Comparison of ENCODE assay signal across 1 cellular context in genomic region chr10:59906417-59907202, GRCh38.
TF ChIP-seq lines count a peak whose summit lies in the region.

Gene CCDC6, minus strand, starts transcription at chr10:59906556. Its CDS starts 132 bp downstream, at chr10:59906424.

TF ChIP-seq in WTC11, 78 proteins besides CTCF, POLR2A, EP300 and RAD21 (continued from another document and continues in another):
- no peak for TF ChIP-seq ZNF425 (CRISPR knock-in tag; conservative IDR thresholded peaks at IDR 0.05)
- no peak for TF ChIP-seq ZBTB43 (CRISPR knock-in tag; IDR thresholded peaks at IDR 0.05)
- TF ChIP-seq FOXJ3 (CRISPR knock-in tag; IDR thresholded peaks at IDR 0.05; ENCODE audit: borderline replicate concordance): no peak
- TF ChIP-seq ETV6 (CRISPR knock-in tag; IDR thresholded peaks at IDR 0.05): peak; percentile 88
- TF ChIP-seq SP1 (CRISPR knock-in tag; conservative IDR thresholded peaks at IDR 0.05): peak; percentile 62; the same call in 1 of the 2 replicates
- TF ChIP-seq E2F1 (CRISPR knock-in tag; IDR thresholded peaks at IDR 0.05): no peak
- TF ChIP-seq CBFB (CRISPR knock-in tag; IDR thresholded peaks at IDR 0.05; ENCODE audit: low read depth): no peak
- no peak; the same call in none of the 2 replicates for TF ChIP-seq TEAD1 (CRISPR knock-in tag; IDR thresholded peaks at IDR 0.05)
- no peak for TF ChIP-seq ZNF671 (CRISPR knock-in tag; IDR thresholded peaks at IDR 0.05)
- no peak for TF ChIP-seq GABPB1 (CRISPR knock-in tag; IDR thresholded peaks at IDR 0.05)
- TF ChIP-seq HMGA2 (CRISPR knock-in tag; IDR thresholded peaks at IDR 0.05): no peak
- TF ChIP-seq ZNF121 (CRISPR knock-in tag; IDR thresholded peaks at IDR 0.05): no peak
- TF ChIP-seq RORB (CRISPR knock-in tag; IDR thresholded peaks at IDR 0.05): no peak
- TF ChIP-seq E2F5 (CRISPR knock-in tag; IDR thresholded peaks at IDR 0.05): peak; percentile 73
- TF ChIP-seq JAZF1 (CRISPR knock-in tag; IDR thresholded peaks at IDR 0.05): no peak
- TF ChIP-seq MAX (CRISPR knock-in tag; IDR thresholded peaks at IDR 0.05): peak; percentile 95
- TF ChIP-seq FOXP4 (CRISPR knock-in tag; IDR thresholded peaks at IDR 0.05): peak; percentile 40; the same call in 1 of the 2 replicates
- no peak for TF ChIP-seq NR2C2 (CRISPR knock-in tag; IDR thresholded peaks at IDR 0.05)
- TF ChIP-seq ESRRA (CRISPR knock-in tag; IDR thresholded peaks at IDR 0.05; ENCODE audit: borderline replicate concordance): peak; percentile 72; the same call in 1 of the 2 replicates
- no peak for TF ChIP-seq JUN (CRISPR knock-in tag; IDR thresholded peaks at IDR 0.05)
- TF ChIP-seq EMX1 (CRISPR knock-in tag; IDR thresholded peaks at IDR 0.05): no peak
- peak; percentile 17 for TF ChIP-seq FOXK1 (CRISPR knock-in tag; IDR thresholded peaks at IDR 0.05)
- TF ChIP-seq ZNF138 (CRISPR knock-in tag; conservative IDR thresholded peaks at IDR 0.05): no peak
- peak; percentile 45 for TF ChIP-seq USF2 (CRISPR knock-in tag; IDR thresholded peaks at IDR 0.05)
- no peak for TF ChIP-seq AR (CRISPR knock-in tag; IDR thresholded peaks at IDR 0.05)
- no peak; the same call in 1 of the 2 replicates for TF ChIP-seq ZBTB21 (CRISPR knock-in tag; IDR thresholded peaks at IDR 0.05; ENCODE audit: borderline replicate concordance)
- no peak for TF ChIP-seq NR3C1 (CRISPR knock-in tag; conservative IDR thresholded peaks at IDR 0.05; ENCODE audit: low read depth)
- peak; percentile 86; the same call in 1 of the 2 replicates for TF ChIP-seq FOXP1 (CRISPR knock-in tag; IDR thresholded peaks at IDR 0.05; ENCODE audit: borderline replicate concordance)
- TF ChIP-seq ZNF281 (CRISPR knock-in tag; IDR thresholded peaks at IDR 0.05): peak; percentile 58; the same call in 1 of the 2 replicates
- TF ChIP-seq AFF4 (CRISPR knock-in tag; IDR thresholded peaks at IDR 0.05; ENCODE audit: borderline replicate concordance): 0 out of 2 replicates have a peak, but pooled peaks have one; percentile 24
- 0 out of 2 replicates have a peak, but pooled peaks have one; percentile 41 for TF ChIP-seq IRF2 (CRISPR knock-in tag; IDR thresholded peaks at IDR 0.05; ENCODE audit: borderline replicate concordance, low read depth)
- no peak for TF ChIP-seq GTF2I (CRISPR knock-in tag; conservative IDR thresholded peaks at IDR 0.05)
- TF ChIP-seq ZNF263 (CRISPR knock-in tag; IDR thresholded peaks at IDR 0.05; ENCODE audit: low read depth): no peak
- TF ChIP-seq ZSCAN18 (CRISPR knock-in tag; IDR thresholded peaks at IDR 0.05): no peak
- TF ChIP-seq TEAD4 (CRISPR knock-in tag; IDR thresholded peaks at IDR 0.05): no peak
- TF ChIP-seq CDX4 (CRISPR knock-in tag; IDR thresholded peaks at IDR 0.05; ENCODE audit: borderline replicate concordance): no peak
